Comparison of ENCODE assay signal across 20 cellular contexts in the genomic region with DNA sequence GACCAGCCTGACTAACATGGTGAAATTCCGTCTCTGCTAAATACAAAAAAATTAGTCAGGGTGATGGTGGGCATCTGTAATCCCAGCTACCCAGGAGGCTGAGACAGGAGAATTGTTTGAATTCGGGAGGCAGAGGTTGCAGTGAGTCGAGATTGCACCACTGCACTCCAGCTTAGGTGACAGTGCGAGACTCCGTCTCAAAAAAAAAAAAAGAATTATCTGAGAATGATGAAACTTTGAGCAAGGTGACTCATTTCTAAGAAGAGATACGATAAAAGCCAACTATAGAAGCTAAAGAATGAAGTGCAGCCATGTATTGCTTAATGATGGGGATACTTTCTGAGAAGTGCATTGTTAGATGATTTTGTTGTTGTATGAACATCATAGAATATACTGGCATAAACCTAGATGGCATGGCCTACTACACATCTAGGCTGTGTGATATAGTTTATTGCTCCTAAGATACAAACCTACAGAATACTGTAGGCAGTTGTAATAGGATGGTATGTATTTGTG.
DNase-seq lines count a peak whose midpoint lies in the region; ATAC-seq, FAIRE-seq and TF ChIP-seq lines count a peak whose summit lies in the region.
"Had no signal": no experiment of that assay in that cellular context is flagged by ENCODE, and none has a peak within 500 bp of the region (broad histone marks: within the 10 kb centered on the region; RNA-seq: fewer than 3 reads in every experiment).

No MANE protein-coding gene starts in this region.

- TF ChIP-seq POLR2A in A549 (IDR thresholded peaks at IDR 0.05; ENCODE audit: low read length): no peak

- H3K27ac ChIP-seq in A549 (peak overlapping the region; percentile 44 to 75; a peak in 5 of 6 replicates), Karpas-422 (ENCODE audit: low read length) (no peak overlapping the region)
- H3K27ac ChIP-seq: adrenal gland, HL-60 had no signal

- H3K9me2 ChIP-seq in Karpas-422 (replicated peaks; ENCODE audit: insufficient read depth, low read length): no peaks in the 10 kb centered on the region

- H4K20me1 ChIP-seq in Karpas-422 (ENCODE audit: insufficient read depth, low read depth, low read length): no peaks in the 10 kb centered on the region

- no peak for TF ChIP-seq CTCF in A549 (IDR thresholded peaks at IDR 0.05)
- TF ChIP-seq CTCF in fibroblast of mammary gland (conservative IDR thresholded peaks at IDR 0.05; ENCODE audit: control insufficient read depth, insufficient read depth, low read depth, low read length): no peak

- H3K4me3 ChIP-seq in A549 (no peak overlapping the region), fibroblast of mammary gland (ENCODE audit: control insufficient read depth, low read depth, low read length) (no peak overlapping the region), Karpas-422 (ENCODE audit: low read length) (no peak overlapping the region)
- H3K4me3 ChIP-seq: adrenal gland, GM12878 had no signal

- CTCF ChIA-PET in A549 (lab: Yijun Ruan, JAX): interaction anchor here (0.6 to 5.6 kb wide), 5 partner anchors 28 to 203 kb away, joined by 3 to 24 read pairs (median 3); no protein-coding TSS in a partner anchor

- no peak for TF ChIP-seq EP300 in A549 (IDR thresholded peaks at IDR 0.05)

- no peak overlapping the region for H2AFZ ChIP-seq in Karpas-422 (ENCODE audit: low read length)

- TF ChIP-seq RAD21 in A549 (conservative IDR thresholded peaks at IDR 0.05 in 1 of 2, IDR thresholded peaks at IDR 0.05 in 1 of 2): no peak

- H3K36me3 ChIP-seq in Karpas-422 (ENCODE audit: insufficient read depth, low read length): no peaks in the 10 kb centered on the region
- H3K36me3 ChIP-seq: adrenal gland had no signal

- ATAC-seq in A549 (peak; percentile 72 to 88), GM21390 (IDR thresholded peaks at IDR 0.05; ENCODE audit: unreplicated experiment) (no peak), HG02884 (IDR thresholded peaks at IDR 0.05; ENCODE audit: unreplicated experiment) (no peak)
- ATAC-seq: activated CD8-positive, alpha-beta T cell treated with anti-CD3 and anti-CD28 coated beads for 36 hours; GM12878; stimulated activated naive CD8-positive, alpha-beta T cell treated with anti-CD3 and anti-CD28 coated beads, Interleukin-15, amount 100 ng/mL, for 72 hours; WTC11 had no signal

- FAIRE-seq in A549 (lab: Jason Lieb, UNC): no peak
- FAIRE-seq: endometrium, GM12878, RCC 7860 had no signal

- no peaks in the 10 kb centered on the region for H3K9me3 ChIP-seq in A549
- H3K9me3 ChIP-seq in Karpas-422 (ENCODE audit: low read length): no peaks in the 10 kb centered on the region
- H3K9me3 ChIP-seq: adrenal gland had no signal

- DNase-seq in A549 (ENCODE audit: low read depth in 1 of 2, low spot score in 1 of 2) (peak in 1 of 2 experiments; percentile 27), M059J (ENCODE audit: low read depth) (peak; percentile 30), SIG-M5 (lab: John Stamatoyannopoulos, UW) (peak; percentile 57), fibroblast of mammary gland (ENCODE audit: low read depth) (peak; percentile 59), HT-29 (ENCODE audit: low spot score) (no peak), Karpas-422 (no peak)
- DNase-seq: activated CD8-positive, alpha-beta T cell treated with anti-CD3 and anti-CD28 coated beads for 36 hours; head of caudate nucleus; Kasumi-1; NCI-H2081; NCI-H526 treated with DMSO at 0.1 percent for 48 hours; stimulated activated naive CD8-positive, alpha-beta T cell treated with anti-CD3 and anti-CD28 coated beads, Interleukin-15, amount 100 ng/mL, for 72 hours had no signal

- H3K79me2 ChIP-seq in Karpas-422 (ENCODE audit: low read length): no peaks in the 10 kb centered on the region

- no peak overlapping the region for H3K9ac ChIP-seq in Karpas-422 (ENCODE audit: low read length)

- WGBS in A549 (ENCODE audit: missing lambda C conversion rate): 34% methylated on average over 6 of the region's 6 CpGs

- H3K27me3 ChIP-seq in Karpas-422 (ENCODE audit: low read length): no peaks in the 10 kb centered on the region
- H3K27me3 ChIP-seq: adrenal gland had no signal

- H3K4me2 ChIP-seq in A549 (peak overlapping the region; percentile 36), Karpas-422 (ENCODE audit: low read depth, low read length, poor library complexity, severe bottlenecking) (no peak overlapping the region)

- H3K4me1 ChIP-seq in A549 (peaks cover 12% of the 10 kb centered on the region; the same call in 2 of the 3 replicates), Karpas-422 (ENCODE audit: low read length) (no peaks in the 10 kb centered on the region)
- H3K4me1 ChIP-seq: adrenal gland had no signal

- POLR2A ChIA-PET in A549 (lab: Yijun Ruan, JAX): no interaction called here

TF ChIP-seq in A549, 52 proteins besides CTCF, POLR2A, EP300 and RAD21:
- TF ChIP-seq HES2 (IDR thresholded peaks at IDR 0.05): peak; percentile 62; the same call in 1 of the 2 replicates
- no peak for TF ChIP-seq SREBF2 (IDR thresholded peaks at IDR 0.05)
- no peak for TF ChIP-seq FOSB (CRISPR knock-in tag; IDR thresholded peaks at IDR 0.05)
- peak; percentile 76 to 78 for TF ChIP-seq CEBPB (IDR thresholded peaks at IDR 0.05)
- TF ChIP-seq MAX (IDR thresholded peaks at IDR 0.05): no peak
- TF ChIP-seq JUNB (IDR thresholded peaks at IDR 0.05): peak; percentile 23; the same call in 1 of the 2 replicates
- peak; percentile 61 for TF ChIP-seq FOSL2 (IDR thresholded peaks at IDR 0.05)
- TF ChIP-seq FOSL2 (CRISPR knock-in tag; IDR thresholded peaks at IDR 0.05): peak; percentile 62

Comparison
In these comparisons a context has a peak if more than half of its experiments do, and no peak if none do; other contexts are left out.
1. ATAC-seq: peak in A549 (2 of 2); none in GM21390 (single experiment) and HG02884 (single experiment).
2. DNase-seq: peak in M059J (single experiment), SIG-M5 (single experiment) and fibroblast of mammary gland (single experiment); none in HT-29 (single experiment) and Karpas-422 (single experiment).